Comparison of ENCODE assay signal across 8 cellular contexts in genomic region chr14:74913986-74914573, GRCh38. TPM values are rescaled to one million over a fixed set of nuclear protein-coding genes. Genes with fewer than 3 reads are reported as not detected.
DNase-seq lines count a peak whose midpoint lies in the region; ATAC-seq and TF ChIP-seq lines count a peak whose summit lies in the region.

No MANE protein-coding gene starts in this region.

- 53 to 60% methylated on average over 4 to 6 of the region's 6 CpGs for WGBS in upper lobe of left lung, 2 donors

- DNase-seq in GM03348 (ENCODE audit: low spot score) (peak; percentile 89), NT2/D1 (ENCODE audit: low read depth, low spot score) (peak; percentile 32), choroid plexus epithelial cell (ENCODE audit: low read depth) (peak; percentile 85), left colon (peak; percentile 50 to 52), upper lobe of left lung (peak in 1 of 2 donors; percentile 40), NCI-H1105 treated with DMSO at 0.1 percent for 48 hours (lab: John Stamatoyannopoulos, UW) (no peak)

- H3K9ac ChIP-seq in NT2/D1 (ENCODE audit: insufficient read length, low read depth) = no peak overlapping the region

- no peaks in the 10 kb centered on the region for H3K36me3 ChIP-seq in NT2/D1 (ENCODE audit: insufficient read depth, insufficient read length, low read length)
- no peaks in the 10 kb centered on the region for H3K36me3 ChIP-seq in upper lobe of left lung

- H3K27ac ChIP-seq in 22Rv1 (no peak overlapping the region), upper lobe of left lung (peak overlapping the region in 1 of 4 donors; percentile 4)

- TF ChIP-seq CTCF in 22Rv1 (IDR thresholded peaks at IDR 0.05) (peak; percentile 71), choroid plexus epithelial cell (conservative IDR thresholded peaks at IDR 0.05; ENCODE audit: low read depth, low read length) (peak; percentile 97), upper lobe of left lung (IDR thresholded peaks at IDR 0.05) (peak; percentile 40 to 64 (median 57))

- H3K4me3 ChIP-seq in NT2/D1 (ENCODE audit: insufficient read length, low read depth) = no peak overlapping the region
- no peak overlapping the region for H3K4me3 ChIP-seq in choroid plexus epithelial cell (ENCODE audit: low read depth, low read length)
- H3K4me3 ChIP-seq in upper lobe of left lung = no peak overlapping the region

- TF ChIP-seq EP300 in upper lobe of left lung (IDR thresholded peaks at IDR 0.05) = no peak

- H3K4me1 ChIP-seq in NT2/D1 (ENCODE audit: insufficient read depth, insufficient read length) = peaks cover 3% of the 10 kb centered on the region
- peaks cover 0 to 11% (median 6%) of the 10 kb centered on the region in 4 donors for H3K4me1 ChIP-seq in upper lobe of left lung

- peak; percentile 48 for ATAC-seq in left colon
- ATAC-seq in upper lobe of left lung (ENCODE audit: low FRiP score in 2 of 2) = peak in 1 of 2 donors; percentile 80
- no peak for ATAC-seq in GM21825 (IDR thresholded peaks at IDR 0.05; ENCODE audit: unreplicated experiment)

- H3K9me3 ChIP-seq in NT2/D1 (ENCODE audit: insufficient read depth, low read length) (no peaks in the 10 kb centered on the region), upper lobe of left lung (no peaks in the 10 kb centered on the region)

- no peak for TF ChIP-seq POLR2A in upper lobe of left lung (IDR thresholded peaks at IDR 0.05)

- H3K27me3 ChIP-seq in NT2/D1 (ENCODE audit: insufficient read depth, insufficient read length) (no peaks in the 10 kb centered on the region), upper lobe of left lung (no peaks in the 10 kb centered on the region)

- intact Hi-C loops in left colon (cut with DNase I, micrococcal nuclease) = no loop called here

RNA-seq across cellular contexts. Expression of gene RPS6KL1, which starts 9.0 kb away (rescaled TPM):
- 10 to 100 TPM in 1 of 2 donors, 1 to 10 TPM in 1; 9.7 to 13.3 TPM for total RNA-seq in left colon
- 10 to 100 TPM in 2 of 6 donors, 1 to 10 TPM in 4; 3.4 to 29.3 (median 7.3) TPM for total RNA-seq in upper lobe of left lung

RNA-seq across cellular contexts. Expression of gene DLST, which starts 32.4 kb away (rescaled TPM):
- total RNA-seq in left colon (100 to 1,000 TPM; 139 to 142 TPM), upper lobe of left lung (10 to 100 TPM; 81.0 to 95.3 (median 83.1) TPM)

RNA-seq across cellular contexts. Expression of gene PROX2, which starts 38.1 kb away (rescaled TPM):
- not detected for total RNA-seq in left colon
- total RNA-seq in upper lobe of left lung = under 1 TPM in 2 of 6 donors, not detected in 4; 0.07 to 0.11 TPM

RNA-seq across cellular contexts. Expression of gene PGF, which starts 41.3 kb away (rescaled TPM):
- total RNA-seq in left colon (1 to 10 TPM; 1.3 to 2.9 TPM), upper lobe of left lung (10 to 100 TPM in 2 of 6 donors, 1 to 10 TPM in 3, under 1 TPM in 1; 0.89 to 21.3 (median 5.0) TPM)
